8 cellular contexts compared by ENCODE assay signal in genomic region chr19:50922316-50922853, GRCh38. TPM values are rescaled to one million over a fixed set of nuclear protein-coding genes. Genes with fewer than 3 reads are reported as not detected.
DNase-seq lines count a peak whose midpoint lies in the region; ATAC-seq and TF ChIP-seq lines count a peak whose summit lies in the region.

No MANE protein-coding gene starts in this region.

- TF ChIP-seq CTCF in kidney epithelial cell (IDR thresholded peaks at IDR 0.05; ENCODE audit: insufficient read depth, low read length, poor library complexity, severe bottlenecking) = peak; percentile 79

- no peak overlapping the region for H3K4me3 ChIP-seq in kidney epithelial cell (ENCODE audit: low read depth, low read length)

- no peaks in the 10 kb centered on the region for H3K27me3 ChIP-seq in kidney epithelial cell (ENCODE audit: control insufficient read depth, insufficient read depth, low read length)

- ATAC-seq in HG03135 (IDR thresholded peaks at IDR 0.05; ENCODE audit: unreplicated experiment) (peak; percentile 79), GM21786 (IDR thresholded peaks at IDR 0.05; ENCODE audit: unreplicated experiment) (no peak)

- no peaks in the 10 kb centered on the region for H3K36me3 ChIP-seq in kidney epithelial cell (ENCODE audit: control insufficient read depth, insufficient read depth, low read length)

- DNase-seq in ELF-1 (ENCODE audit: low read depth, low spot score) (peak; percentile 85), NCI-H446 (lab: John Stamatoyannopoulos, UW) (peak; percentile 73 to 88), cerebellar cortex (ENCODE audit: low spot score) (peak; percentile 85), kidney epithelial cell (ENCODE audit: low read depth) (peak; percentile 32)
- peak; percentile 70 for DNase-seq in activated CD4-positive, CD25-positive, alpha-beta regulatory T cell treated with anti-CD3 and anti-CD28 coated beads, Interleukin-2, amount 50 U/mL, for 72 hours
- peak; percentile 77 to 82 for DNase-seq in stimulated activated CD4-positive, alpha-beta T cell treated with anti-CD3 and anti-CD28 coated beads, Interleukin-2, amount 100 ng/mL, for 24 hours

RNA-seq across cellular contexts. Expression of gene KLK4, which starts 11.2 kb away (rescaled TPM):
- total RNA-seq in kidney epithelial cell = not detected in 2 replicates

RNA-seq across cellular contexts. Expression of gene KLK5, which starts 30.5 kb away (rescaled TPM):
- 10.8 and 11.3 TPM in 2 replicates for total RNA-seq in kidney epithelial cell

RNA-seq across cellular contexts. Expression of gene KLK6, which starts 47.0 kb away (rescaled TPM):
- total RNA-seq in kidney epithelial cell = 33.5 and 39.9 TPM in 2 replicates

RNA-seq across cellular contexts. Expression of gene KLK2, which starts 49.1 kb away (rescaled TPM):
- 0.96 TPM in 1 of 2 replicates, not detected in the other for total RNA-seq in kidney epithelial cell

Comparison
In these comparisons a context has a peak if more than half of its experiments do, and no peak if none do; other contexts are left out.
1. DNase-seq: peak in every context shown above with its lines; median percentile 85 in ELF-1; 85 in cerebellar cortex; 80 in NCI-H446; 80 in stimulated activated CD4-positive, alpha-beta T cell treated with anti-CD3 and anti-CD28 coated beads, Interleukin-2, amount 100 ng/mL, for 24 hours; 70 in activated CD4-positive, CD25-positive, alpha-beta regulatory T cell treated with anti-CD3 and anti-CD28 coated beads, Interleukin-2, amount 50 U/mL, for 72 hours; 32 in kidney epithelial cell.